Comparison of ENCODE assay signal across 1 cellular context in genomic region chr11:45806072-45806933, GRCh38.
TF ChIP-seq lines count a peak whose summit lies in the region.

No MANE protein-coding gene starts in this region.

TF ChIP-seq in HepG2, 621 proteins besides CTCF, POLR2A, EP300 and RAD21 (continued from another document):
- TF ChIP-seq, protein P1, sequence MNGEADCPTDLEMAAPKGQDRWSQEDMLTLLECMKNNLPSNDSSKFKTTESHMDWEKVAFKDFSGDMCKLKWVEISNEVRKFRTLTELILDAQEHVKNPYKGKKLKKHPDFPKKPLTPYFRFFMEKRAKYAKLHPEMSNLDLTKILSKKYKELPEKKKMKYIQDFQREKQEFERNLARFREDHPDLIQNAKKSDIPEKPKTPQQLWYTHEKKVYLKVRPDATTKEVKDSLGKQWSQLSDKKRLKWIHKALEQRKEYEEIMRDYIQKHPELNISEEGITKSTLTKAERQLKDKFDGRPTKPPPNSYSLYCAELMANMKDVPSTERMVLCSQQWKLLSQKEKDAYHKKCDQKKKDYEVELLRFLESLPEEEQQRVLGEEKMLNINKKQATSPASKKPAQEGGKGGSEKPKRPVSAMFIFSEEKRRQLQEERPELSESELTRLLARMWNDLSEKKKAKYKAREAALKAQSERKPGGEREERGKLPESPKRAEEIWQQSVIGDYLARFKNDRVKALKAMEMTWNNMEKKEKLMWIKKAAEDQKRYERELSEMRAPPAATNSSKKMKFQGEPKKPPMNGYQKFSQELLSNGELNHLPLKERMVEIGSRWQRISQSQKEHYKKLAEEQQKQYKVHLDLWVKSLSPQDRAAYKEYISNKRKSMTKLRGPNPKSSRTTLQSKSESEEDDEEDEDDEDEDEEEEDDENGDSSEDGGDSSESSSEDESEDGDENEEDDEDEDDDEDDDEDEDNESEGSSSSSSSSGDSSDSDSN (CRISPR knock-in tag; IDR thresholded peaks at IDR 0.05), result peak; percentile 12; the same call in 1 of the 2 replicates
- TF ChIP-seq RCOR2 (CRISPR knock-in tag; IDR thresholded peaks at IDR 0.05) (no peak), ZNF564 (CRISPR knock-in tag; IDR thresholded peaks at IDR 0.05) (no peak), ISX (CRISPR knock-in tag; conservative IDR thresholded peaks at IDR 0.05) (0 out of 2 replicates have a peak, but pooled peaks have one; percentile 15), ZBTB7B (CRISPR knock-in tag; IDR thresholded peaks at IDR 0.05) (0 out of 2 replicates have a peak, but pooled peaks have one; percentile 7), MED1 (CRISPR knock-in tag; IDR thresholded peaks at IDR 0.05) (peak; percentile 28; the same call in 1 of the 2 replicates), PRMT3 (CRISPR knock-in tag; IDR thresholded peaks at IDR 0.05; ENCODE audit: borderline replicate concordance, low read depth) (0 out of 2 replicates have a peak, but pooled peaks have one; percentile 12), MXI1 (IDR thresholded peaks at IDR 0.05; ENCODE audit: borderline replicate concordance, low read depth, low read length) (0 out of 3 replicates have a peak, but pooled peaks have one; percentile 11), ZFY (CRISPR knock-in tag; IDR thresholded peaks at IDR 0.05) (no peak; the same call in 1 of the 2 replicates), ZNF263 (CRISPR knock-in tag; IDR thresholded peaks at IDR 0.05) (0 out of 2 replicates have a peak, but pooled peaks have one; percentile 20), ZC3H4 (CRISPR knock-in tag; IDR thresholded peaks at IDR 0.05; ENCODE audit: borderline replicate concordance) (no peak), ZNF747 (CRISPR knock-in tag; IDR thresholded peaks at IDR 0.05; ENCODE audit: borderline replicate concordance) (0 out of 2 replicates have a peak, but pooled peaks have one; percentile 33), EEA1 (CRISPR knock-in tag; IDR thresholded peaks at IDR 0.05; ENCODE audit: borderline replicate concordance) (0 out of 2 replicates have a peak, but pooled peaks have one; percentile 58), EHMT2 (IDR thresholded peaks at IDR 0.05; ENCODE audit: borderline replicate concordance, low read depth, low read length) (no peak), TFDP1 (CRISPR knock-in tag; IDR thresholded peaks at IDR 0.05; ENCODE audit: borderline replicate concordance) (0 out of 2 replicates have a peak, but pooled peaks have one; percentile 22), SIN3B (IDR thresholded peaks at IDR 0.05; ENCODE audit: low read length) (no peak), RFX5 (IDR thresholded peaks at IDR 0.05; ENCODE audit: low read depth, low read length) (no peak), ZNF143 (CRISPR knock-in tag; IDR thresholded peaks at IDR 0.05) (0 out of 2 replicates have a peak, but pooled peaks have one; percentile 33), ARNT2 (CRISPR knock-in tag; IDR thresholded peaks at IDR 0.05; ENCODE audit: low read depth) (0 out of 2 replicates have a peak, but pooled peaks have one; percentile 40), ATF7 (IDR thresholded peaks at IDR 0.05) (no peak), ATF7 (CRISPR knock-in tag; IDR thresholded peaks at IDR 0.05) (no peak), ZBTB7A (CRISPR knock-in tag; IDR thresholded peaks at IDR 0.05) (peak; percentile 42; the same call in 1 of the 2 replicates), SALL1 (CRISPR knock-in tag; IDR thresholded peaks at IDR 0.05) (peak; percentile 37; the same call in 1 of the 2 replicates), TFDP2 (CRISPR knock-in tag; IDR thresholded peaks at IDR 0.05) (0 out of 2 replicates have a peak, but pooled peaks have one; percentile 13), HMGXB4 (CRISPR knock-in tag; IDR thresholded peaks at IDR 0.05; ENCODE audit: borderline replicate concordance in 1 of 2, low read depth in 1 of 2) (peak in 1 of 2 experiments; percentile 46; a peak in 1 of 4 replicates), POGK (CRISPR knock-in tag; conservative IDR thresholded peaks at IDR 0.05) (0 out of 2 replicates have a peak, but pooled peaks have one; percentile 43), SIN3A (IDR thresholded peaks at IDR 0.05; ENCODE audit: borderline replicate concordance, low read depth, low read length) (0 out of 2 replicates have a peak, but pooled peaks have one; percentile 8), ZNF768 (CRISPR knock-in tag; IDR thresholded peaks at IDR 0.05) (peak; percentile 84)
- TF ChIP-seq, protein P2, sequence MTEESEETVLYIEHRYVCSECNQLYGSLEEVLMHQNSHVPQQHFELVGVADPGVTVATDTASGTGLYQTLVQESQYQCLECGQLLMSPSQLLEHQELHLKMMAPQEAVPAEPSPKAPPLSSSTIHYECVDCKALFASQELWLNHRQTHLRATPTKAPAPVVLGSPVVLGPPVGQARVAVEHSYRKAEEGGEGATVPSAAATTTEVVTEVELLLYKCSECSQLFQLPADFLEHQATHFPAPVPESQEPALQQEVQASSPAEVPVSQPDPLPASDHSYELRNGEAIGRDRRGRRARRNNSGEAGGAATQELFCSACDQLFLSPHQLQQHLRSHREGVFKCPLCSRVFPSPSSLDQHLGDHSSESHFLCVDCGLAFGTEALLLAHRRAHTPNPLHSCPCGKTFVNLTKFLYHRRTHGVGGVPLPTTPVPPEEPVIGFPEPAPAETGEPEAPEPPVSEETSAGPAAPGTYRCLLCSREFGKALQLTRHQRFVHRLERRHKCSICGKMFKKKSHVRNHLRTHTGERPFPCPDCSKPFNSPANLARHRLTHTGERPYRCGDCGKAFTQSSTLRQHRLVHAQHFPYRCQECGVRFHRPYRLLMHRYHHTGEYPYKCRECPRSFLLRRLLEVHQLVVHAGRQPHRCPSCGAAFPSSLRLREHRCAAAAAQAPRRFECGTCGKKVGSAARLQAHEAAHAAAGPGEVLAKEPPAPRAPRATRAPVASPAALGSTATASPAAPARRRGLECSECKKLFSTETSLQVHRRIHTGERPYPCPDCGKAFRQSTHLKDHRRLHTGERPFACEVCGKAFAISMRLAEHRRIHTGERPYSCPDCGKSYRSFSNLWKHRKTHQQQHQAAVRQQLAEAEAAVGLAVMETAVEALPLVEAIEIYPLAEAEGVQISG (CRISPR knock-in tag; IDR thresholded peaks at IDR 0.05), result 0 out of 2 replicates have a peak, but pooled peaks have one; percentile 17
- TF ChIP-seq, protein P3, sequence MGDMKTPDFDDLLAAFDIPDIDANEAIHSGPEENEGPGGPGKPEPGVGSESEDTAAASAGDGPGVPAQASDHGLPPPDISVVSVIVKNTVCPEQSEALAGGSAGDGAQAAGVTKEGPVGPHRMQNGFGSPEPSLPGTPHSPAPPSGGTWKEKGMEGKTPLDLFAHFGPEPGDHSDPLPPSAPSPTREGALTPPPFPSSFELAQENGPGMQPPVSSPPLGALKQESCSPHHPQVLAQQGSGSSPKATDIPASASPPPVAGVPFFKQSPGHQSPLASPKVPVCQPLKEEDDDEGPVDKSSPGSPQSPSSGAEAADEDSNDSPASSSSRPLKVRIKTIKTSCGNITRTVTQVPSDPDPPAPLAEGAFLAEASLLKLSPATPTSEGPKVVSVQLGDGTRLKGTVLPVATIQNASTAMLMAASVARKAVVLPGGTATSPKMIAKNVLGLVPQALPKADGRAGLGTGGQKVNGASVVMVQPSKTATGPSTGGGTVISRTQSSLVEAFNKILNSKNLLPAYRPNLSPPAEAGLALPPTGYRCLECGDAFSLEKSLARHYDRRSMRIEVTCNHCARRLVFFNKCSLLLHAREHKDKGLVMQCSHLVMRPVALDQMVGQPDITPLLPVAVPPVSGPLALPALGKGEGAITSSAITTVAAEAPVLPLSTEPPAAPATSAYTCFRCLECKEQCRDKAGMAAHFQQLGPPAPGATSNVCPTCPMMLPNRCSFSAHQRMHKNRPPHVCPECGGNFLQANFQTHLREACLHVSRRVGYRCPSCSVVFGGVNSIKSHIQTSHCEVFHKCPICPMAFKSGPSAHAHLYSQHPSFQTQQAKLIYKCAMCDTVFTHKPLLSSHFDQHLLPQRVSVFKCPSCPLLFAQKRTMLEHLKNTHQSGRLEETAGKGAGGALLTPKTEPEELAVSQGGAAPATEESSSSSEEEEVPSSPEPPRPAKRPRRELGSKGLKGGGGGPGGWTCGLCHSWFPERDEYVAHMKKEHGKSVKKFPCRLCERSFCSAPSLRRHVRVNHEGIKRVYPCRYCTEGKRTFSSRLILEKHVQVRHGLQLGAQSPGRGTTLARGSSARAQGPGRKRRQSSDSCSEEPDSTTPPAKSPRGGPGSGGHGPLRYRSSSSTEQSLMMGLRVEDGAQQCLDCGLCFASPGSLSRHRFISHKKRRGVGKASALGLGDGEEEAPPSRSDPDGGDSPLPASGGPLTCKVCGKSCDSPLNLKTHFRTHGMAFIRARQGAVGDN (CRISPR knock-in tag; IDR thresholded peaks at IDR 0.05), result peak; percentile 50
- TF ChIP-seq, protein P4, sequence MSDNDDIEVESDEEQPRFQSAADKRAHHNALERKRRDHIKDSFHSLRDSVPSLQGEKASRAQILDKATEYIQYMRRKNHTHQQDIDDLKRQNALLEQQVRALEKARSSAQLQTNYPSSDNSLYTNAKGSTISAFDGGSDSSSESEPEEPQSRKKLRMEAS (IDR thresholded peaks at IDR 0.05), result peak; percentile 66; the same call in 1 of the 2 replicates
- TF ChIP-seq, protein P5, sequence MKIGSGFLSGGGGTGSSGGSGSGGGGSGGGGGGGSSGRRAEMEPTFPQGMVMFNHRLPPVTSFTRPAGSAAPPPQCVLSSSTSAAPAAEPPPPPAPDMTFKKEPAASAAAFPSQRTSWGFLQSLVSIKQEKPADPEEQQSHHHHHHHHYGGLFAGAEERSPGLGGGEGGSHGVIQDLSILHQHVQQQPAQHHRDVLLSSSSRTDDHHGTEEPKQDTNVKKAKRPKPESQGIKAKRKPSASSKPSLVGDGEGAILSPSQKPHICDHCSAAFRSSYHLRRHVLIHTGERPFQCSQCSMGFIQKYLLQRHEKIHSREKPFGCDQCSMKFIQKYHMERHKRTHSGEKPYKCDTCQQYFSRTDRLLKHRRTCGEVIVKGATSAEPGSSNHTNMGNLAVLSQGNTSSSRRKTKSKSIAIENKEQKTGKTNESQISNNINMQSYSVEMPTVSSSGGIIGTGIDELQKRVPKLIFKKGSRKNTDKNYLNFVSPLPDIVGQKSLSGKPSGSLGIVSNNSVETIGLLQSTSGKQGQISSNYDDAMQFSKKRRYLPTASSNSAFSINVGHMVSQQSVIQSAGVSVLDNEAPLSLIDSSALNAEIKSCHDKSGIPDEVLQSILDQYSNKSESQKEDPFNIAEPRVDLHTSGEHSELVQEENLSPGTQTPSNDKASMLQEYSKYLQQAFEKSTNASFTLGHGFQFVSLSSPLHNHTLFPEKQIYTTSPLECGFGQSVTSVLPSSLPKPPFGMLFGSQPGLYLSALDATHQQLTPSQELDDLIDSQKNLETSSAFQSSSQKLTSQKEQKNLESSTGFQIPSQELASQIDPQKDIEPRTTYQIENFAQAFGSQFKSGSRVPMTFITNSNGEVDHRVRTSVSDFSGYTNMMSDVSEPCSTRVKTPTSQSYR (CRISPR knock-in tag; IDR thresholded peaks at IDR 0.05; ENCODE audit: borderline replicate concordance), result 0 out of 2 replicates have a peak, but pooled peaks have one; percentile 7
